1 cellular context compared by ENCODE assay signal in genomic region chr14:92582706-92583452, GRCh38.
TF ChIP-seq lines count a peak whose summit lies in the region.

No MANE protein-coding gene starts in this region.

TF ChIP-seq in GM12878, 131 proteins besides CTCF, POLR2A, EP300 and RAD21 (continued from another document):
- TF ChIP-seq PBX3 (IDR thresholded peaks at IDR 0.05; ENCODE audit: insufficient replicate concordance, low read depth, low read length) (no peak), LARP7 (IDR thresholded peaks at IDR 0.05) (0 out of 2 replicates have a peak, but pooled peaks have one; percentile 24), CREM (IDR thresholded peaks at IDR 0.05; ENCODE audit: low read depth) (peak; percentile 81), USF2 (IDR thresholded peaks at IDR 0.05; ENCODE audit: borderline replicate concordance, low read depth, low read length) (no peak)
- TF ChIP-seq, protein P1, sequence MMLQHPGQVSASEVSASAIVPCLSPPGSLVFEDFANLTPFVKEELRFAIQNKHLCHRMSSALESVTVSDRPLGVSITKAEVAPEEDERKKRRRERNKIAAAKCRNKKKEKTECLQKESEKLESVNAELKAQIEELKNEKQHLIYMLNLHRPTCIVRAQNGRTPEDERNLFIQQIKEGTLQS (IDR thresholded peaks at IDR 0.05; ENCODE audit: borderline replicate concordance, extremely low read depth, low read depth, low read length) = no peak
